11 cellular contexts compared by ENCODE assay signal in genomic region chr4:14833053-14833452, GRCh38.
"Had no signal": no experiment of that assay in that cellular context is flagged by ENCODE, and none has a peak within 500 bp of the region (broad histone marks: within the 10 kb centered on the region; RNA-seq: fewer than 3 reads in every experiment).

No MANE protein-coding gene starts in this region.

- H3K4me1 Mint-ChIP-seq: GM23338, H9 had no signal

- H2AFZ ChIP-seq: GM23248, GM23338 had no signal

- H3K9me3 Mint-ChIP-seq: GM23338 had no signal

- H3K4me3 Mint-ChIP-seq: GM23338, H9, HFFc6 had no signal

- DNase-seq: GM23248, GOT3, H7, H9, HCEC 1CT, HFFc6 had no signal

- H3K27ac Mint-ChIP-seq: GM23338, H9, HFFc6 had no signal

- H3K36me3 ChIP-seq: HAP-1 had no signal

- H3K9me3 ChIP-seq: HAP-1 had no signal

- H3K4me1 ChIP-seq: HAP-1 had no signal

- FAIRE-seq: H1, H54 had no signal

- H3K4me3 ChIP-seq: GM23248, GM23338, HAP-1 had no signal

- ATAC-seq: GM23338, HCT116 had no signal

- H3K9ac ChIP-seq: GM23248 had no signal

- H3K27ac ChIP-seq: GM23248 had no signal

- H3K4me2 ChIP-seq: GM23338 had no signal
